Comparison of ENCODE assay signal across 24 cellular contexts in genomic region chr15:79050341-79050740, GRCh38. TPM values are rescaled to one million over a fixed set of nuclear protein-coding genes. Genes with fewer than 3 reads are reported as not detected.
"Had no signal": no experiment of that assay in that cellular context is flagged by ENCODE, and none has a peak within 500 bp of the region (broad histone marks: within the 10 kb centered on the region; RNA-seq: fewer than 3 reads in every experiment).

No MANE protein-coding gene starts in this region.

- H3K27me3 ChIP-seq: gastroesophageal sphincter, heart left ventricle, left lung, pancreas, right atrium auricular region, stomach, thyroid gland, vagina had no signal

- H3K4me3 ChIP-seq: gastroesophageal sphincter, heart left ventricle, left lung, mucosa of descending colon, pancreas, right atrium auricular region, smooth muscle cell, stomach, thyroid gland, vagina had no signal

- H3K4me1 ChIP-seq: gastroesophageal sphincter, heart left ventricle, left lung, pancreas, right atrium auricular region, stomach, thyroid gland, vagina had no signal

- DNase-seq: effector CD8-positive, alpha-beta T cell; endodermal cell; foreskin fibroblast; heart left ventricle; hippocampal formation; left cardiac atrium; left lung; mesenchymal stem cell; mucosa of descending colon; naive B cell; pancreas; stimulated activated CD4-positive, alpha-beta T cell treated with anti-CD3 and anti-CD28 coated beads, Interleukin-12 subunit alpha, Interleukin-12 subunit beta, amount 100 ng/mL, for 4 hours; stimulated activated CD4-positive, alpha-beta T cell treated with anti-CD3 and anti-CD28 coated beads, Interleukin-1b, Interleukin-23, amount 100 ng/mL, for 48 hours; stimulated activated CD4-positive, alpha-beta T cell treated with anti-CD3 and anti-CD28 coated beads, Interleukin-4, amount 100 ng/mL, for 24 hours; stimulated activated naive CD4-positive, alpha-beta T cell treated with Interleukin-2 at 50 U/mL for 16 hours; stomach; thyroid gland; trophoblast cell had no signal

- H3K4me2 ChIP-seq: smooth muscle cell had no signal

- H3K9me3 ChIP-seq: gastroesophageal sphincter, heart left ventricle, left lung, mucosa of descending colon, neutrophil, pancreas, right atrium auricular region, stomach, thyroid gland, vagina had no signal

- H3K36me3 ChIP-seq: gastroesophageal sphincter, heart left ventricle, left lung, neutrophil, pancreas, right atrium auricular region, stomach, thyroid gland, vagina had no signal

- H3K27ac ChIP-seq: epithelial cell of prostate, gastroesophageal sphincter, heart left ventricle, left lung, neutrophil, pancreas, right atrium auricular region, stomach, thyroid gland, vagina had no signal

RNA-seq across cellular contexts. Expression of gene RASGRF1, which starts 40.2 kb away (rescaled TPM):
- total RNA-seq: left cardiac atrium, vagina had no signal
- polyA plus RNA-seq: heart left ventricle had no signal
